ENCODE assay signal across 10 cellular contexts in the genomic region with DNA sequence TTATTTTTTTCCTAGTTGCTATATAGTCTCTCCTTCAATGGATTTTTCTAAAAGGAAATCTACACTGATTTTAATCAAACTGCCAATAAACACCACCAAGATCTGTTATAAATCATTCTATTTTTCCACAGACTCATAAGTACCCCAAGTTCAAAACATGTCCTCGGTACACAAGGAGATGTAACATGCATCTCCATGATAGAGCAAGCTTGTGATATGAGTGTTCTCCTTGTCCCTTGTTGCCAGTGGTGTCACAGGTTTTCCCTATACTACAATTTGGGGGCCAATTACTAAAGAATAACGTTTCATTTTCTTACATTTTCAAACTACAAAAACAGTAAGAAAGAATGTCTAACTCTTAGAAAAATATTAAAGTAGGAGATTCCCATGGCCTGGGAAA. TPM values are rescaled to one million over a fixed set of nuclear protein-coding genes. Genes with fewer than 3 reads are reported as not detected.
A peak's percentile ranks its signal among the peaks of the same experiment; 100 is the strongest.
DNase-seq lines count a peak whose midpoint lies in the region; ATAC-seq and TF ChIP-seq lines count a peak whose summit lies in the region.
"Had no signal": no experiment of that assay in that cellular context is flagged by ENCODE, and none has a peak within 500 bp of the region (broad histone marks: within the 10 kb centered on the region; RNA-seq: fewer than 3 reads in every experiment).

No MANE protein-coding gene starts in this region.

- H3K36me3 ChIP-seq in DND-41 (ENCODE audit: insufficient read depth, low read length) (0 out of 2 replicates have a peak, but pooled peaks cover 7% of the 10 kb centered on the region), ovary (no peaks in the 10 kb centered on the region), PC-9 (ENCODE audit: low read depth) (no peaks in the 10 kb centered on the region)

- H2AFZ ChIP-seq in DND-41 (ENCODE audit: low read depth, low read length) = peak overlapping the region; percentile 28; the same call in 1 of the 2 replicates
- H2AFZ ChIP-seq in PC-9 = no peak overlapping the region

- H3K4me3 Mint-ChIP-seq in activated naive CD8-positive, alpha-beta T cell treated with anti-CD3 and anti-CD28 coated beads, Interleukin-2, amount 10 ng/mL, durations not matched to agents 7 days and 5 days = peak overlapping the region; percentile 78

- no peak for TF ChIP-seq EP300 in ovary (IDR thresholded peaks at IDR 0.05)

- POLR2A ChIA-PET in activated naive CD8-positive, alpha-beta T cell treated with anti-CD3 and anti-CD28 coated beads, Interleukin-2, amount 10 ng/mL, durations not matched to agents 7 days and 5 days (lab: Charles Lee) = interaction anchor here (1.0 to 4.0 kb wide), 5 partner anchors 12 to 100 kb away, joined by 4 to 26 read pairs (median 6); partner anchors contain the start of gene RBMX
- POLR2A ChIA-PET in PC-9 (lab: Charles Lee; ENCODE audit: unreplicated experiment) = no interaction called here

- H3K4me3 ChIP-seq in DND-41 (ENCODE audit: low read depth in 1 of 2, low read length in 2 of 2) (peak overlapping the region; percentile 41 to 56), ovary (peak overlapping the region; percentile 10), PC-9 (no peak overlapping the region)
- H3K4me3 ChIP-seq in Jurkat, Clone E6-1 (ENCODE audit: low read length) = peak overlapping the region; percentile 70

- peak overlapping the region; percentile 94 for H3K27ac Mint-ChIP-seq in activated naive CD8-positive, alpha-beta T cell treated with anti-CD3 and anti-CD28 coated beads, Interleukin-2, amount 10 ng/mL, durations not matched to agents 7 days and 5 days

- BruUV-seq in PC-9 (replicated peaks; lab: Mats Ljungman, UMichigan) = no TSS peak

- H3K9me3 ChIP-seq in DND-41 (ENCODE audit: insufficient read depth, low read length, severe bottlenecking) (no peaks in the 10 kb centered on the region), ovary (no peaks in the 10 kb centered on the region), PC-9 (ENCODE audit: insufficient read depth, low read depth) (no peaks in the 10 kb centered on the region; the same call in 1 of the 2 replicates)

- peak overlapping the region; percentile 85 for H3K27ac ChIP-seq in DND-41 (ENCODE audit: low read length)
- no peak overlapping the region for H3K27ac ChIP-seq in ovary
- H3K27ac ChIP-seq in PC-9 = no peak overlapping the region

- H3K27me3 ChIP-seq in DND-41 (ENCODE audit: insufficient read depth, low read length, poor library complexity) (no peaks in the 10 kb centered on the region), ovary (no peaks in the 10 kb centered on the region), PC-9 (ENCODE audit: insufficient read depth, low read depth) (no peaks in the 10 kb centered on the region)

- H3K36me3 Mint-ChIP-seq in activated naive CD8-positive, alpha-beta T cell treated with anti-CD3 and anti-CD28 coated beads, Interleukin-2, amount 10 ng/mL, durations not matched to agents 7 days and 5 days = peaks cover 19% of the 10 kb centered on the region
- H3K36me3 Mint-ChIP-seq: brain had no signal

- peaks cover 13% of the 10 kb centered on the region; the same call in 1 of the 2 replicates for H3F3A ChIP-seq in PC-9 (ENCODE audit: insufficient read depth, low read depth)

- H3K4me1 ChIP-seq in DND-41 (ENCODE audit: insufficient read depth, low read length) (peaks cover 73% of the 10 kb centered on the region), ovary (ENCODE audit: insufficient read depth) (no peaks in the 10 kb centered on the region), PC-9 (replicated peaks; ENCODE audit: insufficient read depth) (peaks cover 39% of the 10 kb centered on the region)

- no peak for TF ChIP-seq POLR2A in ovary (IDR thresholded peaks at IDR 0.05)

- peak; percentile 43 for ATAC-seq in DND-41 (ENCODE audit: insufficient read depth, low read depth)
- no peak for ATAC-seq in activated naive CD8-positive, alpha-beta T cell treated with anti-CD3 and anti-CD28 coated beads, Interleukin-2, amount 10 ng/mL, durations not matched to agents 7 days and 5 days (ENCODE audit: low read depth)

- intact Hi-C loops in ovary (cut with DNase I) = no loop called here
- intact Hi-C loops in PC-9 (cut with micrococcal nuclease; ENCODE audit: unreplicated experiment) = no loop called here

- CTCF ChIA-PET in PC-9 (lab: Charles Lee) = no interaction called here

- H3K4me1 Mint-ChIP-seq in activated naive CD8-positive, alpha-beta T cell treated with anti-CD3 and anti-CD28 coated beads, Interleukin-2, amount 10 ng/mL, durations not matched to agents 7 days and 5 days = peaks cover 50% of the 10 kb centered on the region
- H3K4me1 Mint-ChIP-seq: brain had no signal

- no peaks in the 10 kb centered on the region for H4K20me1 ChIP-seq in DND-41 (ENCODE audit: insufficient read depth, low read length)
- no peaks in the 10 kb centered on the region for H4K20me1 ChIP-seq in PC-9 (ENCODE audit: insufficient read depth)

- no peaks in the 10 kb centered on the region for H3K9me3 Mint-ChIP-seq in activated naive CD8-positive, alpha-beta T cell treated with anti-CD3 and anti-CD28 coated beads, Interleukin-2, amount 10 ng/mL, durations not matched to agents 7 days and 5 days

- TF ChIP-seq CTCF in DND-41 (IDR thresholded peaks at IDR 0.05; ENCODE audit: borderline replicate concordance, extremely low read depth, low read length, poor library complexity, severe bottlenecking) (no peak), ovary (IDR thresholded peaks at IDR 0.05) (no peak), PC-9 (conservative IDR thresholded peaks at IDR 0.05) (no peak)

- H3K9me2 ChIP-seq in PC-9 (ENCODE audit: insufficient read depth) = no peaks in the 10 kb centered on the region

- no peak for DNase-seq in DND-41
- DNase-seq in Jurkat, Clone E6-1 (ENCODE audit: low read depth, low spot score) = no peak
- no peak for DNase-seq in activated naive CD8-positive, alpha-beta T cell treated with anti-CD3 and anti-CD28 coated beads, Interleukin-2, amount 10 ng/mL, durations not matched to agents 7 days and 5 days
- no peak for DNase-seq in ovary
- DNase-seq in NCI-H1930 (lab: John Stamatoyannopoulos, UW) = no peak
- no peak for DNase-seq in PC-9
- DNase-seq in stimulated activated CD4-positive, alpha-beta T cell treated with anti-CD3 and anti-CD28 coated beads, Interleukin-1b, Interleukin-23, amount 100 ng/mL, for 48 hours = no peak
- no peak for DNase-seq in central memory CD4-positive, alpha-beta T cell
- DNase-seq: SHP77 treated with DMSO at 0.1 percent for 48 hours had no signal

- WGBS in ovary, 3 donors = 11 to 37% (median 23%) methylated on average over 2 of the region's 2 CpGs

- no peaks in the 10 kb centered on the region for H3K27me3 Mint-ChIP-seq in activated naive CD8-positive, alpha-beta T cell treated with anti-CD3 and anti-CD28 coated beads, Interleukin-2, amount 10 ng/mL, durations not matched to agents 7 days and 5 days

- peaks cover 54% of the 10 kb centered on the region for H3K79me2 ChIP-seq in DND-41 (ENCODE audit: insufficient read depth, low read length)
- H3K79me2 ChIP-seq in PC-9 (ENCODE audit: low read depth) = no peaks in the 10 kb centered on the region

- H3K9ac ChIP-seq in DND-41 (ENCODE audit: low read depth, low read length) = peak overlapping the region; percentile 68

- H3K4me2 ChIP-seq in DND-41 (ENCODE audit: insufficient read depth, low read length) = peak overlapping the region; percentile 72
- no peak overlapping the region for H3K4me2 ChIP-seq in PC-9

RNA-seq across cellular contexts. Expression of gene ARHGEF6, which starts 0.5 kb away (rescaled TPM):
- 50.9 TPM for polyA plus RNA-seq in Jurkat, Clone E6-1 (2012; ENCODE audit: insufficient read depth, insufficient read length)
- 10 to 100 TPM; 85.0 to 87.1 TPM for total RNA-seq in activated naive CD8-positive, alpha-beta T cell treated with anti-CD3 and anti-CD28 coated beads, Interleukin-2, amount 10 ng/mL, durations not matched to agents 7 days and 5 days
- total RNA-seq in ovary (10 to 100 TPM in 6 of 7 donors, 1 to 10 TPM in 1; 9.5 to 26.3 (median 20.8) TPM), PC-9 (2021) (0.08 and 0.09 TPM in 2 replicates)
- 10 to 100 TPM; 13.6 to 37.9 TPM for polyA plus RNA-seq in ovary
